ENCODE assay signal across 21 cellular contexts in genomic region chr1:91901231-91901630, GRCh38. TPM values are rescaled to one million over a fixed set of nuclear protein-coding genes. Genes with fewer than 3 reads are reported as not detected.
DNase-seq lines count a peak whose midpoint lies in the region; ATAC-seq, FAIRE-seq and TF ChIP-seq lines count a peak whose summit lies in the region.
"Had no signal": no experiment of that assay in that cellular context is flagged by ENCODE, and none has a peak within 500 bp of the region (broad histone marks: within the 10 kb centered on the region; RNA-seq: fewer than 3 reads in every experiment).

No MANE protein-coding gene starts in this region.

- no peaks in the 10 kb centered on the region for H3K79me2 ChIP-seq in fibroblast of lung (ENCODE audit: control insufficient read depth, insufficient read depth, low read length)

- H3K27ac ChIP-seq in RWPE2 (ENCODE audit: poor library complexity, severe bottlenecking) (peak overlapping the region; percentile 64), fibroblast of lung (ENCODE audit: insufficient read depth, low read length) (no peak overlapping the region), small intestine (ENCODE audit: low read depth in 1 of 2, low read length in 1 of 2) (no peak overlapping the region)
- H3K27ac ChIP-seq: HL-60 had no signal

- H3K36me3 ChIP-seq in RWPE2 (ENCODE audit: low read depth) (no peaks in the 10 kb centered on the region), fibroblast of lung (ENCODE audit: control insufficient read depth, insufficient read depth, low read length) (no peaks in the 10 kb centered on the region), small intestine (ENCODE audit: control insufficient read depth in 2 of 2, insufficient read depth in 2 of 2, low read length in 2 of 2) (no peaks in the 10 kb centered on the region)

- TF ChIP-seq CTCF in RWPE2 (IDR thresholded peaks at IDR 0.05; ENCODE audit: poor library complexity, severe bottlenecking) (no peak), fibroblast of lung (conservative IDR thresholded peaks at IDR 0.05 in 1 of 2, IDR thresholded peaks at IDR 0.05 in 1 of 2; ENCODE audit: low read depth in 1 of 2, low read length in 2 of 2) (no peak)

- DNase-seq in EH (ENCODE audit: low read depth): peak; percentile 9
- DNase-seq in RWPE2 (ENCODE audit: low spot score): no peak
- peak in 1 of 2 donors; percentile 71 for DNase-seq in fibroblast of lung (ENCODE audit: low read depth in 2 of 2)
- DNase-seq in small intestine: no peak
- no peak for DNase-seq in GM19240 (ENCODE audit: insufficient read length, low spot score)
- DNase-seq in NCI-H146 (lab: John Stamatoyannopoulos, UW): no peak
- no peak for DNase-seq in NCI-H1930 (lab: John Stamatoyannopoulos, UW)
- DNase-seq: CD8-positive, alpha-beta T cell; COR-L47; DMS153; DMS79 treated with DMSO at 0.1 percent for 48 hours; GDM1 had no signal

- no peaks in the 10 kb centered on the region for H3K9me3 ChIP-seq in RWPE2 (ENCODE audit: severe bottlenecking)
- no peaks in the 10 kb centered on the region for H3K9me3 ChIP-seq in fibroblast of lung (ENCODE audit: control insufficient read depth, insufficient read depth, low read depth, low read length)
- no peaks in the 10 kb centered on the region for H3K9me3 ChIP-seq in small intestine (ENCODE audit: control insufficient read depth, low read depth)

- no peak overlapping the region for H3K9ac ChIP-seq in fibroblast of lung (ENCODE audit: insufficient read depth, low read length)

- H3K4me1 ChIP-seq in RWPE2 (ENCODE audit: insufficient read depth, poor library complexity, severe bottlenecking) (peaks cover 13% of the 10 kb centered on the region), fibroblast of lung (ENCODE audit: control insufficient read depth, extremely low read depth, insufficient read depth, low read length) (peaks cover 2% of the 10 kb centered on the region), small intestine (ENCODE audit: control insufficient read depth in 2 of 2, insufficient read depth in 1 of 2, low read depth in 1 of 2, low read length in 1 of 2) (no peaks in the 10 kb centered on the region)

- no peak for FAIRE-seq in small intestine (lab: Jason Lieb, UNC)
- FAIRE-seq: D721Med, GM12892, K562 had no signal

- no peak overlapping the region for H2AFZ ChIP-seq in fibroblast of lung (ENCODE audit: low read length)

- H3K27me3 ChIP-seq in RWPE2 (ENCODE audit: insufficient read depth, poor library complexity, severe bottlenecking) (no peaks in the 10 kb centered on the region), fibroblast of lung (ENCODE audit: control insufficient read depth, insufficient read depth, low read length) (no peaks in the 10 kb centered on the region), small intestine (ENCODE audit: control insufficient read depth in 2 of 2, insufficient read depth in 2 of 2, low read length in 2 of 2) (no peaks in the 10 kb centered on the region)

- no peaks in the 10 kb centered on the region for H4K20me1 ChIP-seq in fibroblast of lung (ENCODE audit: control insufficient read depth, extremely low read depth, insufficient read depth, low read length)

- H3K4me3 ChIP-seq in RWPE2 (ENCODE audit: severe bottlenecking) (no peak overlapping the region), fibroblast of lung (replicated peaks in 1 of 4; ENCODE audit: control extremely low read depth in 1 of 4, insufficient read depth in 1 of 4, low read depth in 3 of 4, low read length in 4 of 4) (no peak overlapping the region), small intestine (ENCODE audit: low read depth in 1 of 2, low read length in 2 of 2) (no peak overlapping the region)
- H3K4me3 ChIP-seq: K562 had no signal

- peak overlapping the region; percentile 4 for H3K4me2 ChIP-seq in fibroblast of lung (ENCODE audit: extremely low read depth, insufficient read depth, low read length)

- no peak for ATAC-seq in RWPE2 (ENCODE audit: low read depth)
- ATAC-seq: CD8-positive, alpha-beta T cell; K562 had no signal

RNA-seq across cellular contexts. Expression of gene TGFBR3, which starts 15.3 kb away (rescaled TPM):
- 31.6 and 98.1 TPM in 2 replicates for total RNA-seq in fibroblast of lung
- polyA plus RNA-seq in fibroblast of lung (56.8 and 68.3 TPM in 2 replicates), small intestine (10 to 100 TPM in 1 of 3 donors, 1 to 10 TPM in 1, under 1 TPM in 1; 0.45 to 20.0 (median 1.1) TPM)
- 22.3 and 32.9 TPM in 2 replicates for polyA plus RNA-seq in fibroblast of lung (2012)
- polyA minus RNA-seq in fibroblast of lung (ENCODE audit: low replicate concordance): 115 and 133 TPM in 2 replicates

RNA-seq across cellular contexts. Expression of gene BRDT, which starts 48.0 kb away (rescaled TPM):
- total RNA-seq in fibroblast of lung: not detected in 2 replicates
- polyA plus RNA-seq in fibroblast of lung: not detected in 2 replicates
- polyA plus RNA-seq in fibroblast of lung (2012): not detected in 2 replicates
- not detected in 2 replicates for polyA minus RNA-seq in fibroblast of lung (ENCODE audit: low replicate concordance)
- not detected for polyA plus RNA-seq in small intestine
- total RNA-seq: A172, H4, K562 had no signal
- polyA plus RNA-seq: AG04450, BJ, CD14-positive monocyte had no signal
